12 cellular contexts compared by ENCODE assay signal in genomic region chr12:6327159-6327558, GRCh38. TPM values are rescaled to one million over a fixed set of nuclear protein-coding genes. Genes with fewer than 3 reads are reported as not detected.
DNase-seq lines count a peak whose midpoint lies in the region; ATAC-seq, FAIRE-seq and TF ChIP-seq lines count a peak whose summit lies in the region.
"Had no signal": no experiment of that assay in that cellular context is flagged by ENCODE, and none has a peak within 500 bp of the region (broad histone marks: within the 10 kb centered on the region; RNA-seq: fewer than 3 reads in every experiment).

No MANE protein-coding gene starts in this region.

- H3K9me3 ChIP-seq in H1 (ENCODE audit: insufficient read depth in 2 of 2, low read depth in 1 of 2, low read length in 1 of 2): no peaks in the 10 kb centered on the region
- no peaks in the 10 kb centered on the region for H3K9me3 ChIP-seq in tibial nerve
- no peaks in the 10 kb centered on the region for H3K9me3 ChIP-seq in pancreas
- H3K9me3 ChIP-seq in left lung: no peaks in the 10 kb centered on the region

- no peaks in the 10 kb centered on the region for H4K20me1 ChIP-seq in H1 (replicated peaks in 1 of 2; ENCODE audit: control insufficient read depth in 1 of 2, insufficient read depth in 2 of 2, low read length in 2 of 2)

- H2BK20ac ChIP-seq in H1 (ENCODE audit: low read length): no peak overlapping the region

- no peak for DNase-seq in activated T-cell treated with anti-CD3 and anti-CD28 coated beads, Interleukin-2, amount 50 U/mL, for 24 hours
- no peak for DNase-seq in activated T-cell treated with anti-CD3 and anti-CD28 coated beads, Interleukin-2, amount 50 U/mL, for 48 hours
- no peak for DNase-seq in H1 (ENCODE audit: low read depth in 1 of 2, low spot score in 2 of 2)
- DNase-seq in nephron progenitor cell: no peak
- DNase-seq in tibial nerve (ENCODE audit: low spot score in 2 of 2): no peak
- DNase-seq in HUDEP-2 (lab: John Stamatoyannopoulos, UW; ENCODE audit: unreplicated experiment in 76 of 76): no peak
- no peak for DNase-seq in pancreas
- no peak for DNase-seq in left lung
- DNase-seq: NCI-H345; stimulated activated CD4-positive, alpha-beta T cell treated with anti-CD3 and anti-CD28 coated beads, Interleukin-2, amount 100 ng/mL, for 24 hours had no signal

- POLR2A ChIA-PET in H1 (lab: Charles Lee; ENCODE audit: partially characterized antibody): interaction anchor here (0.6 to 17.5 kb wide), 14 partner anchors 14 to 286 kb away, joined by 3 to 286 read pairs (median 6); partner anchors contain the start of genes GAPDH, LTBR, SCNN1A and TAPBPL

- TF ChIP-seq EP300 in H1 (IDR thresholded peaks at IDR 0.05; ENCODE audit: borderline replicate concordance in 1 of 2, low read depth in 2 of 2, low read length in 2 of 2): no peak
- no peak for TF ChIP-seq EP300 in tibial nerve (IDR thresholded peaks at IDR 0.05)

- no peak overlapping the region for H2AFZ ChIP-seq in H1 (ENCODE audit: low read length)

- TF ChIP-seq CTCF in H1 (IDR thresholded peaks at IDR 0.05; ENCODE audit: control extremely low read depth in 1 of 3, insufficient read depth in 1 of 3, low read depth in 1 of 3, low read length in 3 of 3) (no peak), nephron progenitor cell (IDR thresholded peaks at IDR 0.05) (no peak), tibial nerve (IDR thresholded peaks at IDR 0.05) (no peak), pancreas (IDR thresholded peaks at IDR 0.05) (no peak), left lung (IDR thresholded peaks at IDR 0.05) (no peak)

- no peak for FAIRE-seq in H1 (lab: Jason Lieb, UNC)
- no peak for FAIRE-seq in pancreas (lab: Jason Lieb, UNC)
- FAIRE-seq: A204.1 had no signal

- H3K27ac ChIP-seq in H1 (ENCODE audit: low read depth, low read length) (no peak overlapping the region), tibial nerve (peak overlapping the region; percentile 23 to 99 (median 82)), pancreas (no peak overlapping the region), left lung (peak overlapping the region in 1 of 2 donors; percentile 8)

- no peak overlapping the region for H2BK120ac ChIP-seq in H1 (replicated peaks; ENCODE audit: low read depth, low read length)

- no peaks in the 10 kb centered on the region for H3K27me3 Mint-ChIP-seq in activated T-cell treated with anti-CD3 and anti-CD28 coated beads, Interleukin-2, amount 50 U/mL, for 24 hours
- peaks cover 11% of the 10 kb centered on the region for H3K27me3 Mint-ChIP-seq in nephron progenitor cell (ENCODE audit: low read depth, poor library complexity)
- H3K27me3 Mint-ChIP-seq: progenitor cell of endocrine pancreas had no signal

- H2BK15ac ChIP-seq in H1 (ENCODE audit: low read length): no peak overlapping the region

- H3K18ac ChIP-seq in H1 (ENCODE audit: extremely low read depth, low read length): no peak overlapping the region

- H3K4me2 ChIP-seq in H1 (ENCODE audit: insufficient read depth in 1 of 2, low read depth in 2 of 2, low read length in 2 of 2): no peak overlapping the region

- peaks cover 9 to 46% (median 29%) of the 10 kb centered on the region in 4 experiments for H3K4me1 ChIP-seq in H1 (replicated peaks in 1 of 4; ENCODE audit: control insufficient read depth in 3 of 4, insufficient read depth in 4 of 4, low read length in 3 of 4)
- peaks cover 0 to 100% (median 61%) of the 10 kb centered on the region in 4 donors for H3K4me1 ChIP-seq in tibial nerve
- H3K4me1 ChIP-seq in pancreas: peaks cover 0 to 39% (median 0%) of the 10 kb centered on the region in 3 donors
- peaks cover 19 to 98% of the 10 kb centered on the region in 2 donors for H3K4me1 ChIP-seq in left lung

- H2BK12ac ChIP-seq in H1 (ENCODE audit: low read depth, low read length): 0 out of 2 replicates have a peak overlapping the region, but pooled peaks have one; percentile 90

- H3K27me3 ChIP-seq in H1 (replicated peaks in 1 of 4; ENCODE audit: control insufficient read depth in 3 of 4, extremely low read depth in 1 of 4, insufficient read depth in 3 of 4, low read length in 3 of 4) (no peaks in the 10 kb centered on the region), tibial nerve (no peaks in the 10 kb centered on the region), pancreas (no peaks in the 10 kb centered on the region), left lung (no peaks in the 10 kb centered on the region)

- H4K91ac ChIP-seq in H1 (replicated peaks; ENCODE audit: insufficient read length, low read length): no peak overlapping the region

- CTCF ChIA-PET in H1 (lab: Charles Lee; ENCODE audit: partially characterized antibody): interaction anchor here (0.7 to 7.8 kb wide), 31 partner anchors 12 to 254 kb away, joined by 3 to 109 read pairs (median 7); partner anchors contain the start of genes LTBR, SCNN1A and TNFRSF1A

- H3K23ac ChIP-seq in H1 (ENCODE audit: insufficient read length): no peak overlapping the region

- 84% methylated on average over 11 of the region's 18 CpGs; no CpG with 5 or more reads in 1 of the 2 experiments for WGBS in H1 (ENCODE audit: extremely low coverage in 1 of 2, insufficient coverage in 1 of 2, insufficient read length in 1 of 2, insufficient replicate concordance in 2 of 2, low coverage in 1 of 2, low lambda C conversion rate in 2 of 2, missing lambda C conversion rate in 1 of 2), 2 experiments
- WGBS in tibial nerve, 2 donors: 73% methylated on average over 18 of the region's 18 CpGs
- 84 to 85% methylated on average over 18 of the region's 18 CpGs for WGBS in pancreas, 2 donors

- no peaks in the 10 kb centered on the region; the same call in 1 of the 2 replicates for H3K79me1 ChIP-seq in H1 (ENCODE audit: low read depth, low read length)

- H4K5ac ChIP-seq in H1 (ENCODE audit: insufficient read length, low read depth, low read length): no peak overlapping the region

- no peak overlapping the region for H4K8ac ChIP-seq in H1 (ENCODE audit: extremely low read depth, insufficient read depth, low read length)

- H3K4me3 ChIP-seq in H1 (ENCODE audit: extremely low read depth in 1 of 4, insufficient read depth in 2 of 4, low read depth in 3 of 4, low read length in 4 of 4) (no peak overlapping the region), tibial nerve (no peak overlapping the region), pancreas (no peak overlapping the region), left lung (no peak overlapping the region)

- H3K36me3 ChIP-seq in H1 (ENCODE audit: control insufficient read depth in 2 of 4, insufficient read depth in 4 of 4, low read length in 3 of 4) (peaks cover 5 to 30% (median 17%) of the 10 kb centered on the region in 4 experiments; a peak in 4 of 8 replicates), tibial nerve (peaks cover 5 to 50% (median 24%) of the 10 kb centered on the region in 3 donors), pancreas (peaks cover 19 to 38% (median 24%) of the 10 kb centered on the region in 3 donors), left lung (peaks cover 9 to 70% of the 10 kb centered on the region in 2 donors)

- peaks cover 51% of the 10 kb centered on the region for H3K36me3 Mint-ChIP-seq in activated T-cell treated with anti-CD3 and anti-CD28 coated beads, Interleukin-2, amount 50 U/mL, for 24 hours (ENCODE audit: low read depth)
- peaks cover 26% of the 10 kb centered on the region for H3K36me3 Mint-ChIP-seq in nephron progenitor cell (ENCODE audit: low read depth)

- peak overlapping the region; percentile 6 for H3K27ac Mint-ChIP-seq in activated T-cell treated with anti-CD3 and anti-CD28 coated beads, Interleukin-2, amount 50 U/mL, for 24 hours
- peak overlapping the region; percentile 66 for H3K27ac Mint-ChIP-seq in nephron progenitor cell

- H3K23me2 ChIP-seq in H1 (ENCODE audit: low read depth, low read length): peaks cover 4% of the 10 kb centered on the region; the same call in 1 of the 2 replicates

- no peak overlapping the region for H3K14ac ChIP-seq in H1 (ENCODE audit: insufficient read length)

- TF ChIP-seq POLR2A in H1 (IDR thresholded peaks at IDR 0.05; ENCODE audit: control extremely low read depth in 1 of 2, low read depth in 2 of 2, low read length in 2 of 2): no peak
- TF ChIP-seq POLR2A in tibial nerve (IDR thresholded peaks at IDR 0.05): no peak

- H3K79me2 ChIP-seq in H1 (ENCODE audit: control insufficient read depth in 1 of 2, insufficient read depth in 2 of 2, low read length in 2 of 2): no peaks in the 10 kb centered on the region

- no peak overlapping the region for H2AK5ac ChIP-seq in H1 (ENCODE audit: low read depth, low read length)

- H3K9me3 Mint-ChIP-seq in activated T-cell treated with anti-CD3 and anti-CD28 coated beads, Interleukin-2, amount 50 U/mL, for 24 hours: no peaks in the 10 kb centered on the region
- H3K9me3 Mint-ChIP-seq in nephron progenitor cell: no peaks in the 10 kb centered on the region

- intact Hi-C loops in pancreas (cut with DNase I): loop anchor here in 1 of 3 donors (5.0 to 10.0 kb wide), 2 partner anchors 128 to 210 kb away; partner anchors contain the start of gene TAPBPL
- intact Hi-C loops in left lung (cut with DNase I): loop anchor here in 1 of 2 donors (10.0 kb wide), 1 partner anchor 128 kb away; the partner anchor contains the start of gene TAPBPL

- peaks cover 45% of the 10 kb centered on the region for H3K4me1 Mint-ChIP-seq in activated T-cell treated with anti-CD3 and anti-CD28 coated beads, Interleukin-2, amount 50 U/mL, for 24 hours (ENCODE audit: low read depth)
- H3K4me1 Mint-ChIP-seq in nephron progenitor cell: peaks cover 47% of the 10 kb centered on the region

- no peak for ATAC-seq in pancreas
- no peak for ATAC-seq in left lung

- TF ChIP-seq RAD21 in H1 (IDR thresholded peaks at IDR 0.05 in 1 of 2, conservative IDR thresholded peaks at IDR 0.05 in 1 of 2; ENCODE audit: low read depth in 2 of 2, low read length in 2 of 2): no peak

- H2BK5ac ChIP-seq in H1 (ENCODE audit: low read depth, low read length): no peak overlapping the region

- H3K9ac ChIP-seq in H1 (replicated peaks in 1 of 4; ENCODE audit: extremely low read depth in 1 of 4, low read depth in 3 of 4, low read length in 3 of 4): no peak overlapping the region

- no peak overlapping the region for H3K4me3 Mint-ChIP-seq in activated T-cell treated with anti-CD3 and anti-CD28 coated beads, Interleukin-2, amount 50 U/mL, for 24 hours
- H3K4me3 Mint-ChIP-seq in nephron progenitor cell: no peak overlapping the region

- no peak overlapping the region for H3K4ac ChIP-seq in H1 (replicated peaks; ENCODE audit: insufficient read length, low read depth, low read length)

- no peak overlapping the region for H3K56ac ChIP-seq in H1 (replicated peaks; ENCODE audit: insufficient read length, low read depth, low read length)

RNA-seq across cellular contexts. Expression of gene TNFRSF1A, which starts 14.7 kb away (rescaled TPM):
- total RNA-seq in H1 (2021; fragmentation: NEBNext Ultra II Directional; extraction: Animal tissue kit (Norgen Biotek cat#: 25700)): 42.1 and 45.8 TPM in 2 replicates
- polyA plus RNA-seq in H1 (2011; rRNA removed) (28.7 and 48.7 TPM in 2 replicates), pancreas (10 to 100 TPM; 34.2 to 43.6 TPM)
- polyA plus RNA-seq in H1 (2011; cell fraction: cytosol; rRNA removed): 29.1 TPM
- 46.5 TPM for polyA plus RNA-seq in H1 (2011; cell fraction: nucleus; rRNA removed)
- polyA plus RNA-seq in H1 (2012, experiment 1 of 2): 40.7 to 46.5 TPM (median 44.7 TPM) in 4 replicates
- 56.1 TPM for polyA plus RNA-seq in H1 (2012, experiment 2 of 2)
- polyA plus RNA-seq in H1 (2013, experiment 1 of 2): 75.2 TPM
- 89.3 TPM for polyA plus RNA-seq in H1 (2013, experiment 2 of 2)
- polyA minus RNA-seq in H1 (2011; rRNA and poly(A)+ RNA removed): 33.4 and 50.9 TPM in 2 replicates
- polyA minus RNA-seq in H1 (2011; cell fraction: cytosol; rRNA and poly(A)+ RNA removed): 28.5 TPM
- 29.2 TPM for polyA minus RNA-seq in H1 (2011; cell fraction: nucleus; rRNA and poly(A)+ RNA removed)
- total RNA-seq in tibial nerve (100 to 1,000 TPM; 196 to 437 (median 306) TPM), pancreas (10 to 100 TPM; 23.5 to 68.1 (median 36.6) TPM), left lung (100 to 1,000 TPM; 155 to 211 TPM)

RNA-seq across cellular contexts. Expression of gene PLEKHG6, which starts 16.7 kb away (rescaled TPM):
- 25.5 and 32.5 TPM in 2 replicates for total RNA-seq in H1 (2021; fragmentation: NEBNext Ultra II Directional; extraction: Animal tissue kit (Norgen Biotek cat#: 25700))
- polyA plus RNA-seq in H1 (2011; rRNA removed) (23.1 and 38.1 TPM in 2 replicates), pancreas (10 to 100 TPM; 15.7 to 23.5 TPM)
- 30.4 TPM for polyA plus RNA-seq in H1 (2011; cell fraction: cytosol; rRNA removed)
- polyA plus RNA-seq in H1 (2011; cell fraction: nucleus; rRNA removed): 49.3 TPM
- polyA plus RNA-seq in H1 (2012, experiment 1 of 2): 22.6 to 29.6 TPM (median 26.3 TPM) in 4 replicates
- polyA plus RNA-seq in H1 (2012, experiment 2 of 2): 28.8 TPM
- 18.8 TPM for polyA plus RNA-seq in H1 (2013, experiment 1 of 2)
- polyA plus RNA-seq in H1 (2013, experiment 2 of 2): 18.5 TPM
- polyA minus RNA-seq in H1 (2011; rRNA and poly(A)+ RNA removed): 22.1 and 28.7 TPM in 2 replicates
- polyA minus RNA-seq in H1 (2011; cell fraction: cytosol; rRNA and poly(A)+ RNA removed): 17.8 TPM
- polyA minus RNA-seq in H1 (2011; cell fraction: nucleus; rRNA and poly(A)+ RNA removed): 17.7 TPM
- total RNA-seq in tibial nerve (10 to 100 TPM in 1 of 4 donors, 1 to 10 TPM in 2, not detected in 1; 2.9 to 15.3 (median 7.6) TPM), pancreas (10 to 100 TPM in 1 of 6 donors, 1 to 10 TPM in 5; 5.2 to 13.1 (median 7.2) TPM), left lung (1 to 10 TPM; 2.0 to 4.2 TPM)

RNA-seq across cellular contexts. Expression of gene SCNN1A, which starts 48.2 kb away (rescaled TPM):
- total RNA-seq in H1 (2021; fragmentation: NEBNext Ultra II Directional; extraction: Animal tissue kit (Norgen Biotek cat#: 25700)): 85.5 and 89.0 TPM in 2 replicates
- polyA plus RNA-seq in H1 (2011; rRNA removed): 156 and 192 TPM in 2 replicates
- polyA plus RNA-seq in H1 (2011; cell fraction: cytosol; rRNA removed): 97.5 TPM
- polyA plus RNA-seq in H1 (2011; cell fraction: nucleus; rRNA removed): 220 TPM
- 83.5 to 112 TPM (median 108 TPM) in 4 replicates for polyA plus RNA-seq in H1 (2012, experiment 1 of 2)
- 95.0 TPM for polyA plus RNA-seq in H1 (2012, experiment 2 of 2)
- polyA plus RNA-seq in H1 (2013, experiment 1 of 2): 112 TPM
- polyA plus RNA-seq in H1 (2013, experiment 2 of 2): 115 TPM
- polyA minus RNA-seq in H1 (2011; rRNA and poly(A)+ RNA removed): 117 and 161 TPM in 2 replicates
- 49.3 TPM for polyA minus RNA-seq in H1 (2011; cell fraction: cytosol; rRNA and poly(A)+ RNA removed)
- polyA minus RNA-seq in H1 (2011; cell fraction: nucleus; rRNA and poly(A)+ RNA removed): 76.1 TPM
- 10 to 100 TPM; 15.9 to 46.5 (median 18.8) TPM for total RNA-seq in tibial nerve
- total RNA-seq in pancreas: 10 to 100 TPM; 21.0 to 56.3 (median 37.8) TPM
- 10 to 100 TPM; 42.7 to 87.8 TPM for polyA plus RNA-seq in pancreas
- total RNA-seq in left lung: 100 to 1,000 TPM; 196 to 212 TPM

RNA-seq across cellular contexts. Expression of gene LTBR, which starts 56.8 kb away (rescaled TPM):
- 6.3 and 6.7 TPM in 2 replicates for total RNA-seq in H1 (2021; fragmentation: NEBNext Ultra II Directional; extraction: Animal tissue kit (Norgen Biotek cat#: 25700))
- polyA plus RNA-seq in H1 (2011; rRNA removed): 5.1 and 9.2 TPM in 2 replicates
- 4.2 TPM for polyA plus RNA-seq in H1 (2011; cell fraction: cytosol; rRNA removed)
- polyA plus RNA-seq in H1 (2011; cell fraction: nucleus; rRNA removed): 7.9 TPM
- polyA plus RNA-seq in H1 (2012, experiment 1 of 2): 27.4 to 39.4 TPM (median 31.7 TPM) in 4 replicates
- polyA plus RNA-seq in H1 (2012, experiment 2 of 2): 11.0 TPM
- polyA plus RNA-seq in H1 (2013, experiment 1 of 2): 11.7 TPM
- 13.4 TPM for polyA plus RNA-seq in H1 (2013, experiment 2 of 2)
- 2.2 and 3.2 TPM in 2 replicates for polyA minus RNA-seq in H1 (2011; rRNA and poly(A)+ RNA removed)
- 3.6 TPM for polyA minus RNA-seq in H1 (2011; cell fraction: cytosol; rRNA and poly(A)+ RNA removed)
- 7.4 TPM for polyA minus RNA-seq in H1 (2011; cell fraction: nucleus; rRNA and poly(A)+ RNA removed)
- total RNA-seq in tibial nerve: 100 to 1,000 TPM; 119 to 234 (median 151) TPM
- 10 to 100 TPM; 50.0 to 75.2 (median 61.3) TPM for total RNA-seq in pancreas
- 10 to 100 TPM; 74.2 to 82.1 TPM for polyA plus RNA-seq in pancreas
- 100 to 1,000 TPM; 149 to 153 TPM for total RNA-seq in left lung

Comparison
In these comparisons a context has a peak if more than half of its experiments do, and no peak if none do; other contexts are left out.
1. H3K27ac ChIP-seq: peak in tibial nerve (4 of 4); none in H1 (single experiment) and pancreas (0 of 4).